In genomic region chr9:71726723-71727122, GRCh38 we compare ENCODE assay signal across 17 cellular contexts.
"Had no signal": no experiment of that assay in that cellular context is flagged by ENCODE, and none has a peak within 500 bp of the region (broad histone marks: within the 10 kb centered on the region; RNA-seq: fewer than 3 reads in every experiment).

No MANE protein-coding gene starts in this region.

- H3K27ac Mint-ChIP-seq: activated CD4-positive, alpha-beta memory T cell treated with anti-CD3 and anti-CD28 coated beads for 36 hours; activated CD4-positive, alpha-beta T cell treated with anti-CD3 and anti-CD28 coated beads for 36 hours; stimulated activated naive CD8-positive, alpha-beta T cell treated with anti-CD3 and anti-CD28 coated beads, Interleukin-15, Interleukin-2, amounts not matched to agents 100 ng/mL and 50 ng/mL, for 24 hours had no signal

- H3K4me3 ChIP-seq: esophagus muscularis mucosa, prostate gland, upper lobe of left lung had no signal

- DNase-seq: activated CD4-positive, alpha-beta memory T cell treated with anti-CD3 and anti-CD28 coated beads for 36 hours; activated CD4-positive, alpha-beta T cell treated with anti-CD3 and anti-CD28 coated beads for 36 hours; activated T-cell treated with anti-CD3 and anti-CD28 coated beads, Interleukin-2, amount 50 U/mL, for 24 hours; caudate nucleus; left ventricle myocardium superior; mesendoderm; nephron progenitor cell; occipital lobe; right cardiac atrium; T-helper 1 cell; upper lobe of left lung had no signal

- H3K9me3 Mint-ChIP-seq: activated CD4-positive, alpha-beta memory T cell treated with anti-CD3 and anti-CD28 coated beads for 36 hours; activated naive CD4-positive, alpha-beta T cell treated with anti-CD3 and anti-CD28 coated beads, Interleukin-2, amount 50 U/mL, for 72 hours; activated T-cell treated with anti-CD3 and anti-CD28 coated beads, Interleukin-2, amount 50 U/mL, for 24 hours; nephron progenitor cell; stimulated activated naive CD8-positive, alpha-beta T cell treated with anti-CD3 and anti-CD28 coated beads, Interleukin-15, Interleukin-2, amounts not matched to agents 100 ng/mL and 50 ng/mL, for 24 hours had no signal

- H3K9me3 ChIP-seq: esophagus muscularis mucosa, prostate gland, upper lobe of left lung had no signal

- H3K4me1 ChIP-seq: esophagus muscularis mucosa, prostate gland had no signal

- H3K4me1 Mint-ChIP-seq: nephron progenitor cell had no signal

- H3K27ac ChIP-seq: esophagus muscularis mucosa, prostate gland had no signal

- H3K36me3 ChIP-seq: prostate gland had no signal

- ATAC-seq: activated CD4-positive, alpha-beta T cell treated with anti-CD3 and anti-CD28 coated beads for 36 hours; activated naive CD4-positive, alpha-beta T cell treated with anti-CD3 and anti-CD28 coated beads, Interleukin-2, amount 50 U/mL, for 72 hours; left ventricle myocardium superior had no signal

- H3K4me3 Mint-ChIP-seq: activated CD4-positive, alpha-beta memory T cell treated with anti-CD3 and anti-CD28 coated beads for 36 hours; activated CD4-positive, alpha-beta T cell treated with anti-CD3 and anti-CD28 coated beads for 36 hours; activated T-cell treated with anti-CD3 and anti-CD28 coated beads, Interleukin-2, amount 50 U/mL, for 24 hours; nephron progenitor cell; stimulated activated naive CD8-positive, alpha-beta T cell treated with anti-CD3 and anti-CD28 coated beads, Interleukin-15, Interleukin-2, amounts not matched to agents 100 ng/mL and 50 ng/mL, for 24 hours had no signal

- H3K27me3 ChIP-seq: esophagus muscularis mucosa, upper lobe of left lung had no signal

- H3K27me3 Mint-ChIP-seq: activated CD4-positive, alpha-beta memory T cell treated with anti-CD3 and anti-CD28 coated beads for 36 hours; activated CD4-positive, alpha-beta T cell treated with anti-CD3 and anti-CD28 coated beads for 36 hours; activated T-cell treated with anti-CD3 and anti-CD28 coated beads, Interleukin-2, amount 50 U/mL, for 24 hours; stimulated activated naive CD8-positive, alpha-beta T cell treated with anti-CD3 and anti-CD28 coated beads, Interleukin-15, Interleukin-2, amounts not matched to agents 100 ng/mL and 50 ng/mL, for 24 hours had no signal

- FAIRE-seq: colon, endometrium had no signal
